ENCODE assay signal across 8 cellular contexts in genomic region chr1:100933555-100933954, GRCh38. TPM values are rescaled to one million over a fixed set of nuclear protein-coding genes. Genes with fewer than 3 reads are reported as not detected.
DNase-seq lines count a peak whose midpoint lies in the region; ATAC-seq, FAIRE-seq and TF ChIP-seq lines count a peak whose summit lies in the region.
"Not testable (repeated sequence)": the region's sequence is repeated elsewhere in the genome, so short reads cannot be mapped to it uniquely, and the experiment has no call there.

No MANE protein-coding gene starts in this region.

- H3K4me1 ChIP-seq in CD8-positive, alpha-beta memory T cell (ENCODE audit: insufficient read depth, low read length), result peaks cover 48% of the 10 kb centered on the region
- not testable (repeated sequence) for H3K4me1 ChIP-seq in K562 (replicated peaks in 1 of 2; ENCODE audit: control insufficient read depth in 2 of 2, insufficient read depth in 2 of 2, low read length in 2 of 2)

- peaks cover 75% of the 10 kb centered on the region for H3K36me3 Mint-ChIP-seq in CD4-positive, alpha-beta T cell (ENCODE audit: low read depth)
- H3K36me3 Mint-ChIP-seq in CD8-positive, alpha-beta memory T cell, result peaks cover 35 to 62% (median 59%) of the 10 kb centered on the region in 3 donors
- peaks cover 64% of the 10 kb centered on the region for H3K36me3 Mint-ChIP-seq in T-cell
- peaks cover 72% of the 10 kb centered on the region for H3K36me3 Mint-ChIP-seq in activated CD4-positive, alpha-beta memory T cell treated with anti-CD3 and anti-CD28 coated beads for 36 hours
- peaks cover 70% of the 10 kb centered on the region for H3K36me3 Mint-ChIP-seq in activated naive CD4-positive, alpha-beta T cell treated with anti-CD3 and anti-CD28 coated beads for 36 hours (ENCODE audit: low read depth)
- H3K36me3 Mint-ChIP-seq in endothelial cell (ENCODE audit: low read depth, unreplicated experiment), result peaks cover 36% of the 10 kb centered on the region
- H3K36me3 Mint-ChIP-seq in naive thymus-derived CD8-positive, alpha-beta T cell, result peaks cover 9 to 56% (median 44%) of the 10 kb centered on the region in 3 donors

- H3K79me2 ChIP-seq in K562 (ENCODE audit: control insufficient read depth, insufficient read depth, low read length), result not testable (repeated sequence)

- H3K4me3 Mint-ChIP-seq in CD4-positive, alpha-beta T cell, result peak overlapping the region; percentile 20
- H3K4me3 Mint-ChIP-seq in CD8-positive, alpha-beta memory T cell, result peak overlapping the region in 1 of 7 donors; percentile 4
- H3K4me3 Mint-ChIP-seq in T-cell; activated CD4-positive, alpha-beta memory T cell treated with anti-CD3 and anti-CD28 coated beads for 36 hours; activated naive CD4-positive, alpha-beta T cell treated with anti-CD3 and anti-CD28 coated beads for 36 hours; endothelial cell (ENCODE audit: unreplicated experiment): not testable (repeated sequence)
- peak overlapping the region in 1 of 10 donors; percentile 33 for H3K4me3 Mint-ChIP-seq in naive thymus-derived CD8-positive, alpha-beta T cell

- TF ChIP-seq POLR2A in K562 (conservative IDR thresholded peaks at IDR 0.05), result not testable (repeated sequence)

- H3K27ac Mint-ChIP-seq in CD4-positive, alpha-beta T cell, result peak overlapping the region; percentile 78
- H3K27ac Mint-ChIP-seq in CD8-positive, alpha-beta memory T cell, result peak overlapping the region in 7 of 8 donors; percentile 52 to 90 (median 73)
- H3K27ac Mint-ChIP-seq in T-cell, result peak overlapping the region; percentile 82
- peak overlapping the region; percentile 28 for H3K27ac Mint-ChIP-seq in activated CD4-positive, alpha-beta memory T cell treated with anti-CD3 and anti-CD28 coated beads for 36 hours
- peak overlapping the region; percentile 24 for H3K27ac Mint-ChIP-seq in activated naive CD4-positive, alpha-beta T cell treated with anti-CD3 and anti-CD28 coated beads for 36 hours
- H3K27ac Mint-ChIP-seq in endothelial cell (ENCODE audit: unreplicated experiment), result peak overlapping the region; percentile 59
- peak overlapping the region in 9 of 10 donors; percentile 16 to 86 (median 76) for H3K27ac Mint-ChIP-seq in naive thymus-derived CD8-positive, alpha-beta T cell

- H3K27ac ChIP-seq in CD4-positive, alpha-beta T cell (ENCODE audit: low read depth, low read length); CD8-positive, alpha-beta memory T cell (ENCODE audit: low read depth, low read length); K562 (ENCODE audit: extremely low read depth, low read depth, low read length): not testable (repeated sequence)

- not testable (repeated sequence) for TF ChIP-seq RAD21 in K562 (CRISPR knock-in tag; conservative IDR thresholded peaks at IDR 0.05 in 1 of 2, IDR thresholded peaks at IDR 0.05 in 1 of 2)

- not testable (repeated sequence) for TF ChIP-seq EP300 in K562 (IDR thresholded peaks at IDR 0.05; ENCODE audit: low read length)

- BruUV-seq in K562 (replicated peaks; lab: Mats Ljungman, UMichigan), result not testable (repeated sequence)

- in situ Hi-C loops in K562 (cut with MboI), result not testable (repeated sequence)

- H3K4me3 ChIP-seq in CD8-positive, alpha-beta memory T cell (ENCODE audit: low read length), result peak overlapping the region; percentile 7
- H3K4me3 ChIP-seq in K562, result not testable (repeated sequence)

- FAIRE-seq in K562 (lab: Jason Lieb, UNC), result not testable (repeated sequence)

- not testable (repeated sequence) for H3K9me3 Mint-ChIP-seq in CD4-positive, alpha-beta T cell; activated naive CD4-positive, alpha-beta T cell treated with anti-CD3 and anti-CD28 coated beads for 36 hours; endothelial cell (ENCODE audit: unreplicated experiment)
- H3K9me3 Mint-ChIP-seq in CD8-positive, alpha-beta memory T cell, result peaks cover 12 to 28% (median 14%) of the 10 kb centered on the region in 5 donors
- H3K9me3 Mint-ChIP-seq in T-cell, result peaks cover 0 to 11% (median 0%) of the 10 kb centered on the region in 3 donors
- peaks cover 23% of the 10 kb centered on the region for H3K9me3 Mint-ChIP-seq in activated CD4-positive, alpha-beta memory T cell treated with anti-CD3 and anti-CD28 coated beads for 36 hours
- peaks cover 0 to 21% (median 3%) of the 10 kb centered on the region in 9 donors for H3K9me3 Mint-ChIP-seq in naive thymus-derived CD8-positive, alpha-beta T cell

- H3K27me3 Mint-ChIP-seq in CD4-positive, alpha-beta T cell; CD8-positive, alpha-beta memory T cell; T-cell; activated CD4-positive, alpha-beta memory T cell treated with anti-CD3 and anti-CD28 coated beads for 36 hours; activated naive CD4-positive, alpha-beta T cell treated with anti-CD3 and anti-CD28 coated beads for 36 hours (ENCODE audit: low read depth); endothelial cell (ENCODE audit: unreplicated experiment); naive thymus-derived CD8-positive, alpha-beta T cell: not testable (repeated sequence)

- not testable (repeated sequence) for H3K36me3 ChIP-seq in CD8-positive, alpha-beta memory T cell (ENCODE audit: insufficient read depth, low read length)
- H3K36me3 ChIP-seq in K562 (ENCODE audit: control insufficient read depth, insufficient read depth, low read length), result peaks cover 38% of the 10 kb centered on the region

- not testable (repeated sequence) for H4K20me1 ChIP-seq in K562 (replicated peaks; ENCODE audit: control insufficient read depth, insufficient read depth, low read length)

- POLR2A ChIA-PET in CD4-positive, alpha-beta T cell (lab: Charles Lee), result interaction anchor here (0.8 to 2.2 kb wide), 4 partner anchors 16 to 307 kb away, joined by 3 to 5 read pairs (median 4); no protein-coding TSS in a partner anchor
- POLR2A ChIA-PET in CD8-positive, alpha-beta memory T cell (lab: Charles Lee), result interaction anchor here (0.6 to 1.4 kb wide), 2 partner anchors 16 to 67 kb away, joined by 3 read pairs; no protein-coding TSS in a partner anchor
- POLR2A ChIA-PET in T-cell (lab: Charles Lee); activated CD4-positive, alpha-beta memory T cell treated with anti-CD3 and anti-CD28 coated beads for 36 hours (lab: Charles Lee); K562 (lab: Yijun Ruan, JAX): not testable (repeated sequence)
- POLR2A ChIA-PET in naive thymus-derived CD8-positive, alpha-beta T cell (lab: Charles Lee), result interaction anchor here (0.9 to 1.4 kb wide), 2 partner anchors 8 to 347 kb away, joined by 3 to 12 read pairs; no protein-coding TSS in a partner anchor

- H3K9me3 ChIP-seq in CD4-positive, alpha-beta T cell (ENCODE audit: control insufficient read depth, low read length); CD8-positive, alpha-beta memory T cell (ENCODE audit: low read length); K562 (replicated peaks; ENCODE audit: control insufficient read depth, insufficient read depth, low read depth, low read length): not testable (repeated sequence)

- H3K27me3 ChIP-seq in CD4-positive, alpha-beta T cell (ENCODE audit: control insufficient read depth, insufficient read depth, low read length); CD8-positive, alpha-beta memory T cell (ENCODE audit: insufficient read depth, low read length, poor library complexity, severe bottlenecking); K562 (ENCODE audit: control insufficient read depth in 2 of 2, insufficient read depth in 2 of 2, low read length in 2 of 2): not testable (repeated sequence)

- H3K4me1 Mint-ChIP-seq in CD4-positive, alpha-beta T cell (ENCODE audit: low read depth), result peaks cover 85% of the 10 kb centered on the region
- H3K4me1 Mint-ChIP-seq in CD8-positive, alpha-beta memory T cell, result peaks cover 58 to 95% (median 71%) of the 10 kb centered on the region in 3 donors
- H3K4me1 Mint-ChIP-seq in T-cell, result peaks cover 52 to 83% (median 76%) of the 10 kb centered on the region in 3 donors
- peaks cover 59% of the 10 kb centered on the region for H3K4me1 Mint-ChIP-seq in activated CD4-positive, alpha-beta memory T cell treated with anti-CD3 and anti-CD28 coated beads for 36 hours (ENCODE audit: low read depth)
- H3K4me1 Mint-ChIP-seq in activated naive CD4-positive, alpha-beta T cell treated with anti-CD3 and anti-CD28 coated beads for 36 hours (ENCODE audit: low read depth), result peaks cover 66% of the 10 kb centered on the region
- not testable (repeated sequence) for H3K4me1 Mint-ChIP-seq in endothelial cell (ENCODE audit: unreplicated experiment)
- peaks cover 16 to 77% (median 60%) of the 10 kb centered on the region in 4 donors for H3K4me1 Mint-ChIP-seq in naive thymus-derived CD8-positive, alpha-beta T cell

- WGBS in K562 (ENCODE audit: insufficient coverage, low coverage, missing lambda C conversion rate), result 100% methylated on average over 1 of the region's 2 CpGs

- intact Hi-C loops in CD4-positive, alpha-beta T cell (cut with DNase I, micrococcal nuclease), result loop anchor here in 1 of 2 experiments (5.0 kb wide), 1 partner anchor 34 kb away; no protein-coding TSS in a partner anchor
- intact Hi-C loops in activated CD4-positive, alpha-beta memory T cell treated with anti-CD3 and anti-CD28 coated beads for 36 hours (cut with micrococcal nuclease); activated naive CD4-positive, alpha-beta T cell treated with anti-CD3 and anti-CD28 coated beads for 36 hours (cut with micrococcal nuclease); K562 (cut with micrococcal nuclease): not testable (repeated sequence)

- DNase-seq in CD4-positive, alpha-beta T cell; CD8-positive, alpha-beta memory T cell; T-cell; activated CD4-positive, alpha-beta memory T cell treated with anti-CD3 and anti-CD28 coated beads for 36 hours; activated naive CD4-positive, alpha-beta T cell treated with anti-CD3 and anti-CD28 coated beads for 36 hours; K562 (ENCODE audit: extremely low read depth in 1 of 4, low spot score in 3 of 4); endothelial cell (ENCODE audit: low spot score); naive thymus-derived CD8-positive, alpha-beta T cell: not testable (repeated sequence)

- not testable (repeated sequence) for H2AFZ ChIP-seq in K562 (ENCODE audit: low read depth, low read length)

- not testable (repeated sequence) for TF ChIP-seq CTCF in CD4-positive, alpha-beta T cell (IDR thresholded peaks at IDR 0.05); K562 (IDR thresholded peaks at IDR 0.05 in 2 of 3, conservative IDR thresholded peaks at IDR 0.05 in 1 of 3; ENCODE audit: insufficient read depth in 2 of 3, low read depth in 1 of 3, low read length in 3 of 3); endothelial cell (IDR thresholded peaks at IDR 0.05; ENCODE audit: unreplicated experiment)

- not testable (repeated sequence) for ATAC-seq in CD4-positive, alpha-beta T cell (ENCODE audit: poor library complexity); T-cell (replicated peaks in 1 of 4); K562; naive thymus-derived CD8-positive, alpha-beta T cell

- not testable (repeated sequence) for H3K9ac ChIP-seq in K562 (ENCODE audit: insufficient read depth in 1 of 2, low read depth in 2 of 2, low read length in 2 of 2)

- not testable (repeated sequence) for H3K4me2 ChIP-seq in K562 (ENCODE audit: insufficient read depth, low read length)

- CTCF ChIA-PET in CD4-positive, alpha-beta T cell (lab: Charles Lee), result interaction anchor here (1.3 kb wide), 1 partner anchor 305 kb away, joined by 3 read pairs; no protein-coding TSS in a partner anchor
- CTCF ChIA-PET in CD8-positive, alpha-beta memory T cell (lab: Charles Lee), result interaction anchor here (1.0 to 1.8 kb wide), 3 partner anchors 16 to 355 kb away, joined by 4 to 11 read pairs (median 6); no protein-coding TSS in a partner anchor
- CTCF ChIA-PET in T-cell (lab: Charles Lee), result interaction anchor here (1.1 to 1.4 kb wide), 2 partner anchors 12 to 70 kb away, joined by 3 read pairs; no protein-coding TSS in a partner anchor
- CTCF ChIA-PET in activated CD4-positive, alpha-beta memory T cell treated with anti-CD3 and anti-CD28 coated beads for 36 hours (lab: Charles Lee); activated naive CD4-positive, alpha-beta T cell treated with anti-CD3 and anti-CD28 coated beads for 36 hours (lab: Charles Lee); K562 (lab: Yijun Ruan, JAX; ENCODE audit: low intra/inter-chr PET ratio): not testable (repeated sequence)

- not testable (repeated sequence) for H3K9me1 ChIP-seq in K562 (ENCODE audit: control insufficient read depth, insufficient read depth, low read length)

RNA-seq across cellular contexts. Expression of gene SLC30A7, which starts 37.7 kb away (rescaled TPM):
- 10 to 100 TPM; 21.6 to 21.7 TPM for total RNA-seq in CD4-positive, alpha-beta T cell
- total RNA-seq in CD8-positive, alpha-beta memory T cell, result 10 to 100 TPM; 47.0 to 47.4 TPM
- polyA plus RNA-seq in CD8-positive, alpha-beta memory T cell, result 12.7 TPM
- total RNA-seq in T-cell, result 10 to 100 TPM; 28.8 to 44.1 (median 36.9) TPM
- 10 to 100 TPM; 40.0 to 43.4 TPM for total RNA-seq in activated CD4-positive, alpha-beta memory T cell treated with anti-CD3 and anti-CD28 coated beads for 36 hours
- 10 to 100 TPM; 32.4 to 32.6 TPM for total RNA-seq in activated naive CD4-positive, alpha-beta T cell treated with anti-CD3 and anti-CD28 coated beads for 36 hours
- 26.7 and 40.9 TPM in 2 replicates for total RNA-seq in K562 (2011; cell fraction: chromatin; rRNA removed; ENCODE audit: low replicate concordance)
- 7.3 and 9.2 TPM in 2 replicates for total RNA-seq in K562 (2011; cell fraction: nucleolus; rRNA removed)
- 23.0 and 38.4 TPM in 2 replicates for total RNA-seq in K562 (2011; cell fraction: nucleoplasm; rRNA removed)
- 7.2 and 7.4 TPM in 2 replicates for total RNA-seq in K562 (2014; rRNA removed)
- total RNA-seq in K562 (2014; rRNA removed; fragmentation: Illumina TruSeq; extraction: Trizol), result 17.1 and 19.5 TPM in 2 replicates
- 14.0 and 14.6 TPM in 2 replicates for total RNA-seq in K562 (2015; rRNA removed; fragmentation: Illumina TruSeq; extraction: Trizol)
- total RNA-seq in K562 (2021), result 14.0 and 15.1 TPM in 2 replicates
- 6.0 and 7.2 TPM in 2 replicates for polyA plus RNA-seq in K562 (2011; rRNA removed)
- polyA plus RNA-seq in K562 (2011; cell fraction: cytosol; rRNA removed), result 1.7 and 3.6 TPM in 2 replicates
- polyA plus RNA-seq in K562 (2011; cell fraction: nucleus; rRNA removed), result 8.3 and 9.2 TPM in 2 replicates
- 2.9 and 3.0 TPM in 2 replicates for polyA plus RNA-seq in K562 (2012)
- polyA plus RNA-seq in K562 (2014; fragmentation: Illumina TruSeq; extraction: Trizol), result 5.5 and 5.8 TPM in 2 replicates
- 1 to 10 TPM; 4.3 to 9.3 TPM for polyA plus RNA-seq in K562 (2014; fragmentation: Nextera tagmentation; extraction: Ambion mirVana)
- 3.5 and 3.6 TPM in 2 replicates for polyA plus RNA-seq in K562 (2014; rRNA removed)
- 13.4 and 14.2 TPM in 2 replicates for polyA minus RNA-seq in K562 (2011; rRNA and poly(A)+ RNA removed)
- 9.3 and 12.6 TPM in 2 replicates for polyA minus RNA-seq in K562 (2011; cell fraction: cytosol; rRNA and poly(A)+ RNA removed)
- 6.5 and 9.0 TPM in 2 replicates for polyA minus RNA-seq in K562 (2011; cell fraction: nucleus; rRNA and poly(A)+ RNA removed)
- 33.2 TPM for total RNA-seq in endothelial cell (ENCODE audit: unreplicated experiment)
- total RNA-seq in naive thymus-derived CD8-positive, alpha-beta T cell, result 10 to 100 TPM; 34.1 to 37.0 TPM
- 10 to 100 TPM in 2 of 3 donors, 1 to 10 TPM in 1; 8.1 to 10.8 (median 10.5) TPM for polyA plus RNA-seq in naive thymus-derived CD8-positive, alpha-beta T cell

RNA-seq across cellular contexts. Expression of gene EXTL2, which starts 38.9 kb away (rescaled TPM):
- 1 to 10 TPM; 1.5 to 1.8 TPM for total RNA-seq in CD4-positive, alpha-beta T cell
- 10 to 100 TPM; 11.5 to 12.9 TPM for total RNA-seq in CD8-positive, alpha-beta memory T cell
- 3.2 TPM for polyA plus RNA-seq in CD8-positive, alpha-beta memory T cell
- 1 to 10 TPM; 2.4 to 4.1 (median 2.7) TPM for total RNA-seq in T-cell
- total RNA-seq in activated CD4-positive, alpha-beta memory T cell treated with anti-CD3 and anti-CD28 coated beads for 36 hours, result 1 to 10 TPM; 3.0 to 3.9 TPM
- 1 to 10 TPM; 3.1 to 3.3 TPM for total RNA-seq in activated naive CD4-positive, alpha-beta T cell treated with anti-CD3 and anti-CD28 coated beads for 36 hours
- 22.5 and 64.7 TPM in 2 replicates for total RNA-seq in K562 (2011; cell fraction: chromatin; rRNA removed; ENCODE audit: low replicate concordance)
- 18.0 and 20.9 TPM in 2 replicates for total RNA-seq in K562 (2011; cell fraction: nucleolus; rRNA removed)
- 37.9 and 70.1 TPM in 2 replicates for total RNA-seq in K562 (2011; cell fraction: nucleoplasm; rRNA removed)
- 8.5 and 9.1 TPM in 2 replicates for total RNA-seq in K562 (2014; rRNA removed)
- 27.7 and 29.4 TPM in 2 replicates for total RNA-seq in K562 (2014; rRNA removed; fragmentation: Illumina TruSeq; extraction: Trizol)
- total RNA-seq in K562 (2015; rRNA removed; fragmentation: Illumina TruSeq; extraction: Trizol), result 25.0 and 26.0 TPM in 2 replicates
- 16.8 and 17.0 TPM in 2 replicates for total RNA-seq in K562 (2021)
- polyA plus RNA-seq in K562 (2011; rRNA removed), result 29.7 and 40.7 TPM in 2 replicates
- polyA plus RNA-seq in K562 (2011; cell fraction: cytosol; rRNA removed), result 7.8 and 12.4 TPM in 2 replicates
- polyA plus RNA-seq in K562 (2011; cell fraction: nucleus; rRNA removed), result 28.9 and 33.0 TPM in 2 replicates
- polyA plus RNA-seq in K562 (2012), result 15.7 and 21.4 TPM in 2 replicates
- 20.4 and 21.2 TPM in 2 replicates for polyA plus RNA-seq in K562 (2014; fragmentation: Illumina TruSeq; extraction: Trizol)
- polyA plus RNA-seq in K562 (2014; fragmentation: Nextera tagmentation; extraction: Ambion mirVana), result 10 to 100 TPM; 30.5 to 38.6 TPM
- 14.1 and 17.9 TPM in 2 replicates for polyA plus RNA-seq in K562 (2014; rRNA removed)
- polyA minus RNA-seq in K562 (2011; rRNA and poly(A)+ RNA removed), result 25.9 and 28.3 TPM in 2 replicates
- polyA minus RNA-seq in K562 (2011; cell fraction: cytosol; rRNA and poly(A)+ RNA removed), result 6.7 and 13.1 TPM in 2 replicates
- 19.9 and 35.4 TPM in 2 replicates for polyA minus RNA-seq in K562 (2011; cell fraction: nucleus; rRNA and poly(A)+ RNA removed)
- 31.5 TPM for total RNA-seq in endothelial cell (ENCODE audit: unreplicated experiment)
- total RNA-seq in naive thymus-derived CD8-positive, alpha-beta T cell, result 1 to 10 TPM; 4.4 to 6.2 TPM
- polyA plus RNA-seq in naive thymus-derived CD8-positive, alpha-beta T cell, result 1 to 10 TPM; 4.6 to 7.6 (median 5.1) TPM

Comparison
In these comparisons a context has a peak if more than half of its experiments do, and no peak if none do; other contexts are left out.
1. H3K27ac Mint-ChIP-seq: peak in every context shown above with its lines; median percentile 82 in T-cell; 78 in CD4-positive, alpha-beta T cell; 76 in naive thymus-derived CD8-positive, alpha-beta T cell; 73 in CD8-positive, alpha-beta memory T cell; 59 in endothelial cell; 28 in activated CD4-positive, alpha-beta memory T cell treated with anti-CD3 and anti-CD28 coated beads for 36 hours; 24 in activated naive CD4-positive, alpha-beta T cell treated with anti-CD3 and anti-CD28 coated beads for 36 hours.